Comparison of ENCODE assay signal across 8 cellular contexts in the genomic region with DNA sequence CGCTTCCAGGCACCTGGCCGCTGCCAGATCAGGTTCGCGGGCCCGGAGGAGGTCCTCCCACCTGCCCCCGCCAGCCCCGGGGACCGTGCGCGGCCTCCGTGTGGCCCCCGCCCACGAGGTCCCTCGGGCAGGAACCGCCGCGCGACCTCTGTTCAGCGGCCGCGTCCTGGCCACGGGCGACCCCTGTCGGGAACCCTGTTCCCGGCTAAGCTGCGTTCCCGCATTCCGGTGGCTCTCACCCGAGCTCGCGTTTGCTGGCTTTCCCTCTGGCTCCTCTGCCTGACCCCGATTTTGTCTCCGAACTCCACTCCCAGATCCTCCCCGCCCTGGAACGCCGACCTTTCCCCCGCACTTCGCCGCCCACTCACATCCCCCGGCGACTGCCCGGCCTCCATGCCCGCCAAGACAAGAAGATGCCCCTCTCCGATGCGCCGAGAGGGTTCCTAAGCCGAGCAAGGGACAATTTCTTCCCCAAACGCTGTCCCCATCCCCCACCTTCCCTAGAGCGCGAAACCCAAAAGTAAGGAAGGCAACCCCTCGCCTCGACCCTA. TPM values are rescaled to one million over a fixed set of nuclear protein-coding genes. Genes with fewer than 3 reads are reported as not detected.
DNase-seq lines count a peak whose midpoint lies in the region; ATAC-seq and TF ChIP-seq lines count a peak whose summit lies in the region.

No MANE protein-coding gene starts in this region.

- H3K9me3 Mint-ChIP-seq in naive thymus-derived CD4-positive, alpha-beta T cell, result peaks cover 0 to 4% (median 0%) of the 10 kb centered on the region in 11 donors

- H3K9ac ChIP-seq in Loucy (ENCODE audit: low read depth, low read length, poor library complexity, severe bottlenecking) (peak overlapping the region; percentile 79), fibroblast of lung (ENCODE audit: insufficient read depth, low read length) (peak overlapping the region; percentile 16)

- H3F3A ChIP-seq in Loucy (ENCODE audit: low read depth) (no peaks in the 10 kb centered on the region; the same call in 1 of the 2 replicates), PC-9 (ENCODE audit: insufficient read depth, low read depth) (no peaks in the 10 kb centered on the region)

- POLR2A ChIA-PET in naive thymus-derived CD4-positive, alpha-beta T cell (lab: Charles Lee), result interaction anchor here (0.5 to 4.7 kb wide), 5 partner anchors 19 to 487 kb away, joined by 3 to 21 read pairs (median 5); no protein-coding TSS in a partner anchor
- POLR2A ChIA-PET in PC-9 (lab: Charles Lee; ENCODE audit: unreplicated experiment), result no interaction called here

- H3K36me3 ChIP-seq in Loucy (ENCODE audit: insufficient read depth, low read length) (no peaks in the 10 kb centered on the region), fibroblast of lung (ENCODE audit: control insufficient read depth, insufficient read depth, low read length) (no peaks in the 10 kb centered on the region), tibial artery (no peaks in the 10 kb centered on the region), PC-9 (ENCODE audit: low read depth) (no peaks in the 10 kb centered on the region)
- H3K36me3 ChIP-seq in naive thymus-derived CD4-positive, alpha-beta T cell (ENCODE audit: control insufficient read depth in 2 of 3, insufficient read depth in 3 of 3, low read length in 3 of 3), result peaks cover 0 to 13% (median 0%) of the 10 kb centered on the region in 3 experiments

- no peaks in the 10 kb centered on the region for H3K27me3 ChIP-seq in Loucy (ENCODE audit: insufficient read depth, low read length, poor library complexity, severe bottlenecking)
- H3K27me3 ChIP-seq in fibroblast of lung (ENCODE audit: control insufficient read depth, insufficient read depth, low read length), result peaks cover 33% of the 10 kb centered on the region
- no peaks in the 10 kb centered on the region for H3K27me3 ChIP-seq in naive thymus-derived CD4-positive, alpha-beta T cell (ENCODE audit: control insufficient read depth in 2 of 2, insufficient read depth in 2 of 2, low read length in 2 of 2)
- H3K27me3 ChIP-seq in tibial artery, result peaks cover 0 to 67% of the 10 kb centered on the region in 2 donors
- no peaks in the 10 kb centered on the region for H3K27me3 ChIP-seq in PC-9 (ENCODE audit: insufficient read depth, low read depth)

- H3K9me3 ChIP-seq in Loucy (ENCODE audit: insufficient read depth, low read depth, low read length) (no peaks in the 10 kb centered on the region), fibroblast of lung (ENCODE audit: control insufficient read depth, insufficient read depth, low read depth, low read length) (no peaks in the 10 kb centered on the region), tibial artery (no peaks in the 10 kb centered on the region), PC-9 (ENCODE audit: insufficient read depth, low read depth) (no peaks in the 10 kb centered on the region)
- H3K9me3 ChIP-seq in naive thymus-derived CD4-positive, alpha-beta T cell (ENCODE audit: control insufficient read depth in 2 of 3, low read length in 3 of 3), result no peaks in the 10 kb centered on the region

- TF ChIP-seq CTCF in Loucy (conservative IDR thresholded peaks at IDR 0.05; ENCODE audit: low read length) (peak; percentile 63), fibroblast of lung (conservative IDR thresholded peaks at IDR 0.05 in 1 of 2, IDR thresholded peaks at IDR 0.05 in 1 of 2; ENCODE audit: low read depth in 1 of 2, low read length in 2 of 2) (peak in 1 of 2 donors; percentile 55), tibial artery (IDR thresholded peaks at IDR 0.05) (no peak), PC-9 (conservative IDR thresholded peaks at IDR 0.05) (no peak)

- H3K4me1 Mint-ChIP-seq in naive thymus-derived CD4-positive, alpha-beta T cell, result peaks cover 35 to 65% (median 55%) of the 10 kb centered on the region in 7 donors

- intact Hi-C loops in naive thymus-derived CD4-positive, alpha-beta T cell (cut with micrococcal nuclease), result loop anchor here (1.0 to 10.0 kb wide), 11 partner anchors 19 to 646 kb away; partner anchors contain the start of gene GATA3 (in 1 of the 2)
- intact Hi-C loops in tibial artery (cut with DNase I; ENCODE audit: low total_unique reads) (no loop called here), PC-9 (cut with micrococcal nuclease; ENCODE audit: unreplicated experiment) (no loop called here)

- H3K4me3 Mint-ChIP-seq in naive thymus-derived CD4-positive, alpha-beta T cell, result peak overlapping the region; percentile 93 to 100 (median 99)

- H3K4me2 ChIP-seq in Loucy (ENCODE audit: low read depth, low read length, poor library complexity, severe bottlenecking) (peak overlapping the region; percentile 98), fibroblast of lung (ENCODE audit: extremely low read depth, insufficient read depth, low read length) (peak overlapping the region; percentile 87), PC-9 (no peak overlapping the region)

- H4K20me1 ChIP-seq in Loucy (ENCODE audit: insufficient read depth, low read length, poor library complexity, severe bottlenecking) (peaks cover 52% of the 10 kb centered on the region), fibroblast of lung (ENCODE audit: control insufficient read depth, extremely low read depth, insufficient read depth, low read length) (no peaks in the 10 kb centered on the region), PC-9 (ENCODE audit: insufficient read depth) (no peaks in the 10 kb centered on the region)

- H3K36me3 Mint-ChIP-seq in naive thymus-derived CD4-positive, alpha-beta T cell, result peaks cover 0 to 24% (median 10%) of the 10 kb centered on the region in 5 donors

- BruUV-seq in PC-9 (replicated peaks; lab: Mats Ljungman, UMichigan), result no TSS peak

- no peaks in the 10 kb centered on the region for H3K9me2 ChIP-seq in Loucy (replicated peaks; ENCODE audit: low read depth, low read length)
- H3K9me2 ChIP-seq in PC-9 (ENCODE audit: insufficient read depth), result no peaks in the 10 kb centered on the region

- DNase-seq in NCI-H1092 treated with DMSO at 0.1 percent for 48 hours (lab: John Stamatoyannopoulos, UW), result peak; percentile 48
- DNase-seq in NCI-H1092 (lab: John Stamatoyannopoulos, UW), result no peak
- DNase-seq in activated T-cell treated with anti-CD3 and anti-CD28 coated beads, Interleukin-2, amount 50 U/mL, for 1 hour, result peak; percentile 69
- DNase-seq in fibroblast of lung (ENCODE audit: low read depth in 2 of 2), result peak; percentile 44 to 67
- DNase-seq in naive thymus-derived CD4-positive, alpha-beta T cell, result peak in 8 of 9 donors; percentile 26 to 69 (median 38)
- DNase-seq in tibial artery, result peak in 1 of 2 donors; percentile 73
- DNase-seq in PC-9, result no peak

- peaks cover 0 to 19% (median 0%) of the 10 kb centered on the region in 5 donors for H3K27me3 Mint-ChIP-seq in naive thymus-derived CD4-positive, alpha-beta T cell

- CTCF ChIA-PET in naive thymus-derived CD4-positive, alpha-beta T cell (lab: Charles Lee), result interaction anchor here (0.6 to 5.6 kb wide), 8 partner anchors 25 to 489 kb away, joined by 3 to 39 read pairs (median 4); no protein-coding TSS in a partner anchor
- CTCF ChIA-PET in PC-9 (lab: Charles Lee), result no interaction called here

- H3K27ac ChIP-seq in fibroblast of lung (ENCODE audit: insufficient read depth, low read length), result no peak overlapping the region
- H3K27ac ChIP-seq in naive thymus-derived CD4-positive, alpha-beta T cell (ENCODE audit: low read depth, low read length), result peak overlapping the region; percentile 76
- no peak overlapping the region for H3K27ac ChIP-seq in tibial artery
- H3K27ac ChIP-seq in PC-9, result no peak overlapping the region

- H3K4me3 ChIP-seq in Loucy (ENCODE audit: low read length, poor library complexity, severe bottlenecking), result peak overlapping the region; percentile 81
- H3K4me3 ChIP-seq in fibroblast of lung (replicated peaks in 1 of 4; ENCODE audit: control extremely low read depth in 1 of 4, insufficient read depth in 1 of 4, low read depth in 3 of 4, low read length in 4 of 4), result peak overlapping the region; percentile 33 to 96 (median 62)
- peak overlapping the region; percentile 92 for H3K4me3 ChIP-seq in naive thymus-derived CD4-positive, alpha-beta T cell (ENCODE audit: low read length)
- peak overlapping the region; percentile 55 to 68 for H3K4me3 ChIP-seq in tibial artery
- H3K4me3 ChIP-seq in PC-9, result no peak overlapping the region

- peak overlapping the region; percentile 88 to 99 (median 95) for H3K27ac Mint-ChIP-seq in naive thymus-derived CD4-positive, alpha-beta T cell

- H2AFZ ChIP-seq in Loucy (ENCODE audit: low read length), result peak overlapping the region; percentile 68; the same call in 1 of the 2 replicates
- no peak overlapping the region for H2AFZ ChIP-seq in fibroblast of lung (ENCODE audit: low read length)
- H2AFZ ChIP-seq in PC-9, result no peak overlapping the region

- ATAC-seq in naive thymus-derived CD4-positive, alpha-beta T cell, result peak; percentile 33

- H3K4me1 ChIP-seq in Loucy (ENCODE audit: insufficient read depth, low read length, poor library complexity, severe bottlenecking), result peaks cover 46% of the 10 kb centered on the region
- H3K4me1 ChIP-seq in fibroblast of lung (ENCODE audit: control insufficient read depth, extremely low read depth, insufficient read depth, low read length), result no peaks in the 10 kb centered on the region
- peaks cover 18 to 31% of the 10 kb centered on the region in 2 donors for H3K4me1 ChIP-seq in naive thymus-derived CD4-positive, alpha-beta T cell (ENCODE audit: control insufficient read depth in 2 of 2, insufficient read depth in 2 of 2, low read length in 2 of 2)
- peaks cover 0 to 61% (median 46%) of the 10 kb centered on the region in 4 donors for H3K4me1 ChIP-seq in tibial artery
- H3K4me1 ChIP-seq in PC-9 (replicated peaks; ENCODE audit: insufficient read depth), result no peaks in the 10 kb centered on the region

- H3K79me2 ChIP-seq in Loucy (ENCODE audit: insufficient read depth, low read length) (peaks cover 76% of the 10 kb centered on the region), fibroblast of lung (ENCODE audit: control insufficient read depth, insufficient read depth, low read length) (no peaks in the 10 kb centered on the region), PC-9 (ENCODE audit: low read depth) (no peaks in the 10 kb centered on the region)

RNA-seq across cellular contexts. Expression of gene SFMBT2, which starts 2.3 kb away (rescaled TPM):
- total RNA-seq in fibroblast of lung, result 2.5 and 2.8 TPM in 2 replicates
- polyA plus RNA-seq in fibroblast of lung, result 0.52 and 1.3 TPM in 2 replicates
- polyA plus RNA-seq in fibroblast of lung (2012), result 0.40 and 0.86 TPM in 2 replicates
- polyA minus RNA-seq in fibroblast of lung (ENCODE audit: low replicate concordance), result 0.20 and 1.5 TPM in 2 replicates
- 10 to 100 TPM; 38.6 to 50.9 (median 40.9) TPM for total RNA-seq in naive thymus-derived CD4-positive, alpha-beta T cell
- polyA plus RNA-seq in naive thymus-derived CD4-positive, alpha-beta T cell, result 1 to 10 TPM; 7.4 to 8.1 TPM
- 0.07 TPM in 1 of 2 replicates, not detected in the other for total RNA-seq in PC-9 (2021)

Comparison
In these comparisons a context has a peak if more than half of its experiments do, and no peak if none do; other contexts are left out.
1. DNase-seq: peak in NCI-H1092 treated with DMSO at 0.1 percent for 48 hours (single experiment), activated T-cell treated with anti-CD3 and anti-CD28 coated beads, Interleukin-2, amount 50 U/mL, for 1 hour (single experiment), fibroblast of lung (2 of 2) and naive thymus-derived CD4-positive, alpha-beta T cell (8 of 9); none in NCI-H1092 (single experiment) and PC-9 (0 of 2).
2. RNA of gene SFMBT2, which starts 2.3 kb away (total RNA-seq): 38.6 to 50.9 TPM in naive thymus-derived CD4-positive, alpha-beta T cell; 2.5 to 2.8 TPM in fibroblast of lung and 0.07 TPM in PC-9; every median in the first group is over 10 times any median in the second.
3. intact Hi-C loops: an anchor here in naive thymus-derived CD4-positive, alpha-beta T cell (1.0 to 10.0 kb wide); none called in tibial artery and PC-9.